Comparison of ENCODE assay signal across 9 cellular contexts in genomic region chr5:159206368-159206767, GRCh38. TPM values are rescaled to one million over a fixed set of nuclear protein-coding genes. Genes with fewer than 3 reads are reported as not detected.
A peak's percentile ranks its signal among the peaks of the same experiment; 100 is the strongest.
DNase-seq lines count a peak whose midpoint lies in the region; ATAC-seq and TF ChIP-seq lines count a peak whose summit lies in the region.
"Had no signal": no experiment of that assay in that cellular context is flagged by ENCODE, and none has a peak within 500 bp of the region (broad histone marks: within the 10 kb centered on the region; RNA-seq: fewer than 3 reads in every experiment).

No MANE protein-coding gene starts in this region.

- ATAC-seq in naive B cell (ENCODE audit: low read depth in 2 of 2) (no peak), GM19397 (IDR thresholded peaks at IDR 0.05; ENCODE audit: unreplicated experiment) (no peak)

- H3K36me3 Mint-ChIP-seq in naive B cell, result peaks cover 0 to 10% of the 10 kb centered on the region in 2 donors

- H3K79me2 ChIP-seq in KMS-11 (ENCODE audit: insufficient read depth, low read depth) (peaks cover 74% of the 10 kb centered on the region), mammary epithelial cell (ENCODE audit: insufficient read depth, low read length) (peaks cover 79% of the 10 kb centered on the region)

- H3K36me3 ChIP-seq in KMS-11 (ENCODE audit: insufficient read depth) (no peaks in the 10 kb centered on the region), mammary epithelial cell (ENCODE audit: insufficient read depth, low read length) (peaks cover 2% of the 10 kb centered on the region)

- H3K27me3 ChIP-seq in KMS-11 (ENCODE audit: insufficient read depth, low read depth) (no peaks in the 10 kb centered on the region), mammary epithelial cell (ENCODE audit: insufficient read depth, low read length) (no peaks in the 10 kb centered on the region)

- CTCF ChIA-PET in mammary epithelial cell (lab: Charles Lee; ENCODE audit: low non-redundant PET), result no interaction called here

- 61% methylated on average over 2 of the region's 2 CpGs for WGBS in mammary epithelial cell (ENCODE audit: low coverage, missing lambda C conversion rate)

- in situ Hi-C loops in mammary epithelial cell (cut with MboI; ENCODE audit: low sequenced_read_pairs in 2 of 2) (loop anchor here in 1 of 2 donors (5.0 kb wide), 1 partner anchor 56 kb away; the partner anchor contains the start of gene UBLCP1), GM13976 (cut with MboI; ENCODE audit: low sequenced_read_pairs, unreplicated experiment) (no loop called here)

- intact Hi-C loops in mammary epithelial cell (cut with micrococcal nuclease), result no loop called here

- H3K27ac ChIP-seq in KMS-11 (peak overlapping the region; percentile 91), mammary epithelial cell (ENCODE audit: insufficient read depth, low read depth, low read length) (peak overlapping the region; percentile 90)

- DNase-seq in AG10803 (ENCODE audit: low read depth) (no peak), mammary epithelial cell (no peak), naive B cell (no peak), HK-2 (ENCODE audit: unreplicated experiment) (no peak), GM13976 (ENCODE audit: low spot score) (no peak)
- no peak for DNase-seq in effector CD4-positive, alpha-beta T cell
- DNase-seq: islet precursor cell had no signal

- H3K4me3 Mint-ChIP-seq in naive B cell, result peak overlapping the region; percentile 84 to 98 (median 94)

- H2AFZ ChIP-seq in KMS-11 (ENCODE audit: low read depth), result no peak overlapping the region
- no peak overlapping the region for H2AFZ ChIP-seq in mammary epithelial cell (ENCODE audit: low read depth, low read length)

- no peaks in the 10 kb centered on the region for H3K27me3 Mint-ChIP-seq in naive B cell

- H3K4me1 ChIP-seq in KMS-11 (ENCODE audit: low read depth, poor library complexity, severe bottlenecking) (peaks cover 51% of the 10 kb centered on the region), mammary epithelial cell (ENCODE audit: insufficient read depth, low read length) (peaks cover 24% of the 10 kb centered on the region)

- H3K27ac Mint-ChIP-seq in naive B cell, result peak overlapping the region; percentile 13 to 98 (median 92)

- H3K4me2 ChIP-seq in KMS-11 (peak overlapping the region; percentile 91), mammary epithelial cell (ENCODE audit: insufficient read depth, low read depth, low read length) (peak overlapping the region; percentile 91)

- no TSS peak for BruUV-seq in mammary epithelial cell (replicated peaks; lab: Mats Ljungman, UMichigan)

- H3K4me3 ChIP-seq in AG10803 (ENCODE audit: low read length) (peak overlapping the region; percentile 87), KMS-11 (IDR thresholded peaks at IDR 0.05; ENCODE audit: insufficient read depth, low read depth, low read length) (no peak overlapping the region), mammary epithelial cell (replicated peaks in 1 of 3; ENCODE audit: insufficient read depth in 1 of 3, low read depth in 2 of 3, low read length in 3 of 3) (peak overlapping the region; percentile 77 to 89 (median 79))

- H4K20me1 ChIP-seq in KMS-11 (ENCODE audit: insufficient read depth) (no peaks in the 10 kb centered on the region; the same call in 1 of the 2 replicates), mammary epithelial cell (ENCODE audit: insufficient read depth, low read length) (peaks cover 2% of the 10 kb centered on the region)

- H3K9me3 Mint-ChIP-seq in naive B cell, result no peaks in the 10 kb centered on the region

- H3K9ac ChIP-seq in KMS-11 (peak overlapping the region; percentile 85; the same call in 1 of the 2 replicates), mammary epithelial cell (ENCODE audit: insufficient read depth, low read length) (peak overlapping the region; percentile 99)

- peaks cover 46 to 64% (median 52%) of the 10 kb centered on the region in 3 donors for H3K4me1 Mint-ChIP-seq in naive B cell

- dilution Hi-C loops in mammary epithelial cell (cut with HindIII; ENCODE audit: low sequenced_read_pairs), result no loop called here

- TF ChIP-seq CTCF in AG10803 (conservative IDR thresholded peaks at IDR 0.05; ENCODE audit: low read length), result no peak
- no peak for TF ChIP-seq CTCF in KMS-11 (conservative IDR thresholded peaks at IDR 0.05; ENCODE audit: low read depth, low read length)
- TF ChIP-seq CTCF in mammary epithelial cell (conservative IDR thresholded peaks at IDR 0.05 in 1 of 2, IDR thresholded peaks at IDR 0.05 in 1 of 2; ENCODE audit: extremely low read depth in 1 of 2, insufficient read depth in 1 of 2, low read depth in 1 of 2, low read length in 2 of 2), result no peak
- no peak for TF ChIP-seq CTCF in GM13976 (IDR thresholded peaks at IDR 0.05; ENCODE audit: borderline replicate concordance, control extremely low read depth, extremely low read depth, insufficient read depth, missing control alignments)

- H3K9me3 ChIP-seq in mammary epithelial cell (replicated peaks; ENCODE audit: insufficient read depth, low read length), result no peaks in the 10 kb centered on the region

RNA-seq across cellular contexts. Expression of gene RNF145, which starts 3.0 kb away (rescaled TPM):
- 10 to 100 TPM; 63.2 to 78.9 TPM for total RNA-seq in mammary epithelial cell
- polyA plus RNA-seq in mammary epithelial cell (84.8 TPM), naive B cell (ENCODE audit: low read depth in 6 of 6) (10 to 100 TPM in 5 of 6 donors, 1 to 10 TPM in 1; 8.8 to 14.4 (median 10.4) TPM)
- polyA minus RNA-seq in mammary epithelial cell, result 152 TPM

RNA-seq across cellular contexts. Expression of gene UBLCP1, which starts 56.7 kb away (rescaled TPM):
- total RNA-seq in mammary epithelial cell, result 10 to 100 TPM; 30.2 to 36.5 TPM
- polyA plus RNA-seq in mammary epithelial cell (15.4 TPM), naive B cell (ENCODE audit: low read depth in 6 of 6) (10 to 100 TPM; 48.4 to 69.5 (median 61.2) TPM)
- polyA minus RNA-seq in mammary epithelial cell, result 13.3 TPM
